ENCODE assay signal across 1 cellular context in the genomic region with DNA sequence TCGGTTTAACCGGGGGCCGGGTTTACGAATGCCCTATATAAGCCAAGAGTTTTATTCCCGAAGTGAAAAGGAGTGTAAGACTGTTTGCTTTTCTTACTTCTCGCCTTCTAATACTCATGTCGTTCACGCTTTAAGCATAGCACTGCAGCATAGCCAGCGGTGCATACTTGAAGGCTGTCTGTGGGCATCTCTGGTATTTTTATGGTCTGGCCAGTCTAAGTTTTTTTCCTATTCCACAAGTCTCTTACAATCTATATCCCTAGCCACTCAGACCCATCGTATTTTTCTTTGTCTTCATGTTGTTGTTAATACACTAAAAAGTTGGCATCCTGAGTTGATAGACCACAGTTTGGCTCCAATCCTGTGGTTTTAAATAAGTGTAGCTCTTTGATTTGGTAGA.
TF ChIP-seq lines count a peak whose summit lies in the region.

No MANE protein-coding gene starts in this region.

TF ChIP-seq in HCT116, 20 proteins besides CTCF, POLR2A, EP300 and RAD21 (continued from another document):
- TF ChIP-seq, protein P1, sequence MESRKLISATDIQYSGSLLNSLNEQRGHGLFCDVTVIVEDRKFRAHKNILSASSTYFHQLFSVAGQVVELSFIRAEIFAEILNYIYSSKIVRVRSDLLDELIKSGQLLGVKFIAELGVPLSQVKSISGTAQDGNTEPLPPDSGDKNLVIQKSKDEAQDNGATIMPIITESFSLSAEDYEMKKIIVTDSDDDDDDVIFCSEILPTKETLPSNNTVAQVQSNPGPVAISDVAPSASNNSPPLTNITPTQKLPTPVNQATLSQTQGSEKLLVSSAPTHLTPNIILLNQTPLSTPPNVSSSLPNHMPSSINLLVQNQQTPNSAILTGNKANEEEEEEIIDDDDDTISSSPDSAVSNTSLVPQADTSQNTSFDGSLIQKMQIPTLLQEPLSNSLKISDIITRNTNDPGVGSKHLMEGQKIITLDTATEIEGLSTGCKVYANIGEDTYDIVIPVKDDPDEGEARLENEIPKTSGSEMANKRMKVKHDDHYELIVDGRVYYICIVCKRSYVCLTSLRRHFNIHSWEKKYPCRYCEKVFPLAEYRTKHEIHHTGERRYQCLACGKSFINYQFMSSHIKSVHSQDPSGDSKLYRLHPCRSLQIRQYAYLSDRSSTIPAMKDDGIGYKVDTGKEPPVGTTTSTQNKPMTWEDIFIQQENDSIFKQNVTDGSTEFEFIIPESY (IDR thresholded peaks at IDR 0.05; ENCODE audit: extremely low read depth, insufficient replicate concordance, low read length): no peak
- TF ChIP-seq SRF (IDR thresholded peaks at IDR 0.05; ENCODE audit: low read depth): no peak
- TF ChIP-seq, protein P2, sequence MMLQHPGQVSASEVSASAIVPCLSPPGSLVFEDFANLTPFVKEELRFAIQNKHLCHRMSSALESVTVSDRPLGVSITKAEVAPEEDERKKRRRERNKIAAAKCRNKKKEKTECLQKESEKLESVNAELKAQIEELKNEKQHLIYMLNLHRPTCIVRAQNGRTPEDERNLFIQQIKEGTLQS (IDR thresholded peaks at IDR 0.05): no peak
- no peak for TF ChIP-seq ZNF274 (IDR thresholded peaks at IDR 0.05; ENCODE audit: low read depth, low read length)
- TF ChIP-seq TCF7L2 (IDR thresholded peaks at IDR 0.05; ENCODE audit: borderline replicate concordance, extremely low read depth, insufficient read depth, insufficient read length): no peak
- no peak for TF ChIP-seq CEBPB (IDR thresholded peaks at IDR 0.05; ENCODE audit: low read depth)
- TF ChIP-seq, protein P3, sequence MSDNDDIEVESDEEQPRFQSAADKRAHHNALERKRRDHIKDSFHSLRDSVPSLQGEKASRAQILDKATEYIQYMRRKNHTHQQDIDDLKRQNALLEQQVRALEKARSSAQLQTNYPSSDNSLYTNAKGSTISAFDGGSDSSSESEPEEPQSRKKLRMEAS (IDR thresholded peaks at IDR 0.05): no peak
- TF ChIP-seq CBX3 (IDR thresholded peaks at IDR 0.05; ENCODE audit: low read depth): no peak
